ENCODE assay signal across 8 cellular contexts in the genomic region with DNA sequence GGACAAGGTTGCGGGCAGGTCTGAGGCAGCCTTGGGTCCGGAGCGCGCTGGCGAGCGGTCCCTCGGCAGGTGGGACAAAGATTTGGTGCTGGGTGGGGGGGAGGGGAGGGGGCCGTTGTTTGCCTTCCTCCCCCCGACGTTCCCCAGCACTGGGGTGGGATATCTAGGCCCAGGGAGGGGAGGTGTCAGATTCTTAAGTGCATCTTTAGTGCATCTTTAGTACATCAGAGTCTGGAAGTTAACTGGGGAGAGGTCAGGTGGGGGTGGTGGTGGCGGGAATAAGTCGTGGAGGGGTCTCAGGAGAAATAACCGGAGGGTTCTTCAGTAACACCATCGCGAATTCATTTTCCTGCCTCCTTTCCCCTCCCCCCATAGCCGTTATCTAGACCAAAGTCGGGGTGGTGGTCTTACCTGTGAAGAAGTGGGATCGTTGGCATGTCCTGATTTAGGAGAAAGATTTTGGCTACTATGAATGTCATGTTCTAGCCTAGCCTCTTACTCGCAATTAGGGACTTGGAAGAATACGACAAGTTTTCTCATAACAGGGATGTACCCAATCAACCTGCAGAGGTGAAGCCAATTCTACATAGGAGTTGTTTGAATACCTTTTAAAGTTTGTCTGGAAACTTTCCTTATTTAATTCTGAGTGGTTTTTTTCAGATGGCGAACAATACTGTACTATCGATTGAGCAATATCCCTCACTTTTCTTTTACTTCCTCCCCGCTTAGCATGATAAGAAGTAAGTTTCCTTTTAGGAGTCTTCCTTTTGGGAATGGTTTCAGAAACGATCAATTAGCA. TPM values are rescaled to one million over a fixed set of nuclear protein-coding genes. Genes with fewer than 3 reads are reported as not detected.
DNase-seq lines count a peak whose midpoint lies in the region; ATAC-seq and TF ChIP-seq lines count a peak whose summit lies in the region.

No MANE protein-coding gene starts in this region.

- peaks cover 3% of the 10 kb centered on the region for H3K36me3 Mint-ChIP-seq in activated naive CD4-positive, alpha-beta T cell treated with anti-CD3 and anti-CD28 coated beads, Interleukin-2, amount 50 U/mL, for 24 hours

- H3K27me3 ChIP-seq in esophagus squamous epithelium = no peaks in the 10 kb centered on the region
- H3K27me3 ChIP-seq in prostate gland (replicated peaks; ENCODE audit: insufficient read depth) = no peaks in the 10 kb centered on the region

- peaks cover 0 to 5% (median 0%) of the 10 kb centered on the region in 3 donors for H3K36me3 ChIP-seq in esophagus squamous epithelium
- H3K36me3 ChIP-seq in prostate gland = no peaks in the 10 kb centered on the region

- no peak for ATAC-seq in HG02840 (IDR thresholded peaks at IDR 0.05; ENCODE audit: low FRiP score, unreplicated experiment)

- TF ChIP-seq CTCF in esophagus squamous epithelium (IDR thresholded peaks at IDR 0.05) (no peak), prostate gland (IDR thresholded peaks at IDR 0.05) (no peak)

- H3K4me1 Mint-ChIP-seq in activated naive CD4-positive, alpha-beta T cell treated with anti-CD3 and anti-CD28 coated beads, Interleukin-2, amount 50 U/mL, for 24 hours = peaks cover 39% of the 10 kb centered on the region

- no peaks in the 10 kb centered on the region for H3K9me3 Mint-ChIP-seq in activated naive CD4-positive, alpha-beta T cell treated with anti-CD3 and anti-CD28 coated beads, Interleukin-2, amount 50 U/mL, for 24 hours

- WGBS in esophagus squamous epithelium, 2 donors = 1 to 5% methylated on average over 21 to 22 of the region's 24 CpGs
- 2% methylated on average over 24 of the region's 24 CpGs for WGBS in prostate gland

- H3K4me3 ChIP-seq in esophagus squamous epithelium = peak overlapping the region; percentile 80 to 99 (median 96)
- H3K4me3 ChIP-seq in prostate gland = peak overlapping the region; percentile 93 to 97

- H3K4me3 Mint-ChIP-seq in activated naive CD4-positive, alpha-beta T cell treated with anti-CD3 and anti-CD28 coated beads, Interleukin-2, amount 50 U/mL, for 24 hours = peak overlapping the region; percentile 85

- no peak for DNase-seq in activated naive CD4-positive, alpha-beta T cell treated with anti-CD3 and anti-CD28 coated beads, Interleukin-2, amount 50 U/mL, for 16 hours
- DNase-seq in RPMI8226 (peak; percentile 9), esophagus squamous epithelium (lab: John Stamatoyannopoulos, UW) (no peak), prostate gland (ENCODE audit: low spot score) (no peak), NCI-H128 (lab: John Stamatoyannopoulos, UW; ENCODE audit: unreplicated experiment) (no peak), HuH-7.5 (ENCODE audit: low spot score) (no peak)

- TF ChIP-seq POLR2A in esophagus squamous epithelium (IDR thresholded peaks at IDR 0.05) (no peak), prostate gland (IDR thresholded peaks at IDR 0.05) (no peak)

- H3K4me1 ChIP-seq in esophagus squamous epithelium (peaks cover 5 to 40% (median 10%) of the 10 kb centered on the region in 3 donors), prostate gland (replicated peaks) (peaks cover 3% of the 10 kb centered on the region)

- intact Hi-C loops in esophagus squamous epithelium (cut with DNase I) (no loop called here), prostate gland (cut with DNase I) (no loop called here)

- H3K27me3 Mint-ChIP-seq in activated naive CD4-positive, alpha-beta T cell treated with anti-CD3 and anti-CD28 coated beads, Interleukin-2, amount 50 U/mL, for 24 hours = peaks cover 1% of the 10 kb centered on the region

- H3K9me3 ChIP-seq in esophagus squamous epithelium = no peaks in the 10 kb centered on the region
- no peaks in the 10 kb centered on the region for H3K9me3 ChIP-seq in prostate gland

- peak overlapping the region; percentile 79 for H3K27ac Mint-ChIP-seq in activated naive CD4-positive, alpha-beta T cell treated with anti-CD3 and anti-CD28 coated beads, Interleukin-2, amount 50 U/mL, for 24 hours

- H3K27ac ChIP-seq in esophagus squamous epithelium (peak overlapping the region; percentile 79 to 96 (median 95)), prostate gland (peak overlapping the region; percentile 79 to 92)

RNA-seq across cellular contexts. Expression of a gene that starts 0.9 kb away (rescaled TPM):
- total RNA-seq in esophagus squamous epithelium (10 to 100 TPM; 10.6 to 33.8 (median 25.6) TPM), prostate gland (10 to 100 TPM; 34.9 to 42.1 TPM)
